8 cellular contexts compared by ENCODE assay signal in genomic region chr1:181043025-181043880, GRCh38. TPM values are rescaled to one million over a fixed set of nuclear protein-coding genes. Genes with fewer than 3 reads are reported as not detected.
DNase-seq lines count a peak whose midpoint lies in the region; ATAC-seq and TF ChIP-seq lines count a peak whose summit lies in the region.
"Had no signal": no experiment of that assay in that cellular context is flagged by ENCODE, and none has a peak within 500 bp of the region (broad histone marks: within the 10 kb centered on the region; RNA-seq: fewer than 3 reads in every experiment).

No MANE protein-coding gene starts in this region.

- H2BK12ac ChIP-seq in mesenchymal stem cell (ENCODE audit: low read length in 2 of 2) = peak overlapping the region in 1 of 2 experiments; percentile 63

- H3K4ac ChIP-seq in mesenchymal stem cell (ENCODE audit: low read depth in 1 of 2, low read length in 2 of 2) = no peak overlapping the region

- peaks cover 18% of the 10 kb centered on the region for H3K36me3 Mint-ChIP-seq in activated CD8-positive, alpha-beta T cell treated with anti-CD3 and anti-CD28 coated beads for 36 hours (ENCODE audit: low read depth)

- no peak overlapping the region for H3K4me3 ChIP-seq in mesenchymal stem cell (ENCODE audit: insufficient read depth in 1 of 2, low read depth in 1 of 2, low read length in 2 of 2)
- H3K4me3 ChIP-seq: spleen had no signal

- peak; percentile 18 for ATAC-seq in activated CD8-positive, alpha-beta T cell treated with anti-CD3 and anti-CD28 coated beads for 36 hours
- ATAC-seq in GM18907 (IDR thresholded peaks at IDR 0.05; ENCODE audit: unreplicated experiment) = no peak

- H3K9me3 ChIP-seq in mesenchymal stem cell (ENCODE audit: control insufficient read depth, low read length) = no peaks in the 10 kb centered on the region
- H3K9me3 ChIP-seq: spleen had no signal

- peak overlapping the region in 1 of 2 experiments; percentile 32 for H3K23ac ChIP-seq in mesenchymal stem cell (ENCODE audit: low read length in 2 of 2)

- H3K14ac ChIP-seq in mesenchymal stem cell (ENCODE audit: low read length in 2 of 2) = peak overlapping the region in 1 of 2 experiments; percentile 41

- H4K91ac ChIP-seq in mesenchymal stem cell (ENCODE audit: low read length) = no peak overlapping the region

- no peak overlapping the region for H3K4me2 ChIP-seq in mesenchymal stem cell (ENCODE audit: low read length, poor library complexity, severe bottlenecking)

- CTCF ChIA-PET in GM10248 (lab: Yijun Ruan, JAX) = interaction anchor here (0.9 to 17.3 kb wide), 11 partner anchors 10 to 147 kb away, joined by 3 to 300 read pairs (median 5); partner anchors contain the start of gene MR1
- CTCF ChIA-PET in activated CD8-positive, alpha-beta T cell treated with anti-CD3 and anti-CD28 coated beads for 36 hours (lab: Charles Lee) = interaction anchor here (0.7 to 15.3 kb wide), 8 partner anchors 10 to 123 kb away, joined by 3 to 254 read pairs (median 6); partner anchors contain the start of genes MR1 and STX6

- POLR2A ChIA-PET in GM10248 (lab: Yijun Ruan, JAX) = interaction anchor here (0.6 to 1.3 kb wide), 3 partner anchors 10 to 53 kb away, joined by 4 to 15 read pairs (median 4); no protein-coding TSS in a partner anchor
- POLR2A ChIA-PET in activated CD8-positive, alpha-beta T cell treated with anti-CD3 and anti-CD28 coated beads for 36 hours (lab: Charles Lee) = interaction anchor here (0.6 to 2.0 kb wide), 13 partner anchors 10 to 159 kb away, joined by 3 to 10 read pairs (median 5); partner anchors contain the start of genes MR1 and STX6

- H3K4me3 Mint-ChIP-seq in activated CD8-positive, alpha-beta T cell treated with anti-CD3 and anti-CD28 coated beads for 36 hours = no peak overlapping the region

- no peak overlapping the region for H2AFZ ChIP-seq in mesenchymal stem cell (ENCODE audit: low read depth, low read length)

- peaks cover 56% of the 10 kb centered on the region for H3K4me1 Mint-ChIP-seq in activated CD8-positive, alpha-beta T cell treated with anti-CD3 and anti-CD28 coated beads for 36 hours (ENCODE audit: low read depth)

- no peak overlapping the region for H2BK15ac ChIP-seq in mesenchymal stem cell (ENCODE audit: low read depth, poor library complexity, severe bottlenecking)

- intact Hi-C loops in activated CD8-positive, alpha-beta T cell treated with anti-CD3 and anti-CD28 coated beads for 36 hours (cut with micrococcal nuclease) = loop anchor here (5.0 kb wide), 1 partner anchor 44 kb away; the partner anchor contains the start of gene IER5

- DNase-seq in GM10248 (ENCODE audit: extremely low spot score) (peak; percentile 26), M059J (ENCODE audit: low read depth) (peak; percentile 19), mesenchymal stem cell (peak; percentile 47), cortex of kidney (lab: John Stamatoyannopoulos, UW) (no peak), AG08395 (ENCODE audit: low spot score) (no peak)
- peak; percentile 43 for DNase-seq in activated CD8-positive, alpha-beta T cell treated with anti-CD3 and anti-CD28 coated beads for 36 hours
- DNase-seq: spleen had no signal

- no peaks in the 10 kb centered on the region for H3K27me3 ChIP-seq in mesenchymal stem cell (ENCODE audit: control insufficient read depth in 1 of 2, insufficient read depth in 1 of 2, low read length in 2 of 2)
- H3K27me3 ChIP-seq: spleen had no signal

- H2AK5ac ChIP-seq in mesenchymal stem cell (ENCODE audit: low read length, severe bottlenecking) = no peak overlapping the region

- no peaks in the 10 kb centered on the region for H3K79me1 ChIP-seq in mesenchymal stem cell (replicated peaks; ENCODE audit: low read length, poor library complexity, severe bottlenecking)

- 92% methylated on average over 3 of the region's 5 CpGs for WGBS in mesenchymal stem cell

- TF ChIP-seq CTCF in GM10248 (IDR thresholded peaks at IDR 0.05; ENCODE audit: control extremely low read depth, extremely low read depth, low read depth, missing control alignments) = no peak
- TF ChIP-seq CTCF in activated CD8-positive, alpha-beta T cell treated with anti-CD3 and anti-CD28 coated beads for 36 hours (IDR thresholded peaks at IDR 0.05) = no peak

- peaks cover 0 to 9% of the 10 kb centered on the region in 2 experiments for H3K36me3 ChIP-seq in mesenchymal stem cell (ENCODE audit: control insufficient read depth in 1 of 2, insufficient read depth in 2 of 2, low read depth in 1 of 2, low read length in 2 of 2)

- H3K4me1 ChIP-seq in mesenchymal stem cell (ENCODE audit: control insufficient read depth, insufficient read depth, low read depth, low read length) = peaks cover 5% of the 10 kb centered on the region

- no peak overlapping the region for H3K27ac ChIP-seq in mesenchymal stem cell (ENCODE audit: low read length, poor library complexity, severe bottlenecking)

- no peak overlapping the region for H3K9ac ChIP-seq in mesenchymal stem cell (ENCODE audit: low read length)

- H2BK5ac ChIP-seq in mesenchymal stem cell (ENCODE audit: low read depth, low read length, poor library complexity, severe bottlenecking) = no peak overlapping the region

- peak overlapping the region; percentile 90 for H3K27ac Mint-ChIP-seq in activated CD8-positive, alpha-beta T cell treated with anti-CD3 and anti-CD28 coated beads for 36 hours

- no peaks in the 10 kb centered on the region for H3K9me3 Mint-ChIP-seq in activated CD8-positive, alpha-beta T cell treated with anti-CD3 and anti-CD28 coated beads for 36 hours

- H4K8ac ChIP-seq in mesenchymal stem cell (ENCODE audit: low read length) = no peak overlapping the region

- H3K27me3 Mint-ChIP-seq in activated CD8-positive, alpha-beta T cell treated with anti-CD3 and anti-CD28 coated beads for 36 hours = no peaks in the 10 kb centered on the region

- H3K18ac ChIP-seq in mesenchymal stem cell (ENCODE audit: low read depth in 1 of 2, low read length in 2 of 2) = peak overlapping the region in 1 of 2 experiments; percentile 62

- H2BK120ac ChIP-seq in mesenchymal stem cell (ENCODE audit: low read depth, low read length) = no peak overlapping the region

RNA-seq across cellular contexts. Expression of gene MR1, which starts 9.5 kb away (rescaled TPM):
- total RNA-seq in M059J (2014; rRNA removed; shearing (Covaris generic)) = 42.5 and 47.5 TPM in 2 replicates
- total RNA-seq in activated CD8-positive, alpha-beta T cell treated with anti-CD3 and anti-CD28 coated beads for 36 hours = 10 to 100 TPM; 15.7 to 16.7 TPM
- polyA plus RNA-seq in mesenchymal stem cell (2013, experiment 1 of 2) = 2.2 TPM
- polyA plus RNA-seq in mesenchymal stem cell (2013, experiment 2 of 2) = 2.2 TPM

RNA-seq across cellular contexts. Expression of gene STX6, which starts 20.6 kb away (rescaled TPM):
- total RNA-seq in M059J (2014; rRNA removed; shearing (Covaris generic)) = 23.7 and 30.9 TPM in 2 replicates
- total RNA-seq in activated CD8-positive, alpha-beta T cell treated with anti-CD3 and anti-CD28 coated beads for 36 hours = 10 to 100 TPM; 23.1 to 24.7 TPM
- polyA plus RNA-seq in mesenchymal stem cell (2013, experiment 1 of 2) = 11.2 TPM
- 10.8 TPM for polyA plus RNA-seq in mesenchymal stem cell (2013, experiment 2 of 2)

RNA-seq across cellular contexts. Expression of gene IER5, which starts 45.2 kb away (rescaled TPM):
- total RNA-seq in M059J (2014; rRNA removed; shearing (Covaris generic)) = 25.6 and 28.0 TPM in 2 replicates
- total RNA-seq in activated CD8-positive, alpha-beta T cell treated with anti-CD3 and anti-CD28 coated beads for 36 hours = 10 to 100 TPM; 39.8 to 41.3 TPM
- 11.3 TPM for polyA plus RNA-seq in mesenchymal stem cell (2013, experiment 1 of 2)
- polyA plus RNA-seq in mesenchymal stem cell (2013, experiment 2 of 2) = 11.5 TPM

Comparison
In these comparisons a context has a peak if more than half of its experiments do, and no peak if none do; other contexts are left out.
1. DNase-seq: peak in GM10248 (single experiment), M059J (single experiment), activated CD8-positive, alpha-beta T cell treated with anti-CD3 and anti-CD28 coated beads for 36 hours (single experiment) and mesenchymal stem cell (single experiment); none in cortex of kidney (single experiment) and AG08395 (single experiment).